Comparison of ENCODE assay signal across 21 cellular contexts in the genomic region with DNA sequence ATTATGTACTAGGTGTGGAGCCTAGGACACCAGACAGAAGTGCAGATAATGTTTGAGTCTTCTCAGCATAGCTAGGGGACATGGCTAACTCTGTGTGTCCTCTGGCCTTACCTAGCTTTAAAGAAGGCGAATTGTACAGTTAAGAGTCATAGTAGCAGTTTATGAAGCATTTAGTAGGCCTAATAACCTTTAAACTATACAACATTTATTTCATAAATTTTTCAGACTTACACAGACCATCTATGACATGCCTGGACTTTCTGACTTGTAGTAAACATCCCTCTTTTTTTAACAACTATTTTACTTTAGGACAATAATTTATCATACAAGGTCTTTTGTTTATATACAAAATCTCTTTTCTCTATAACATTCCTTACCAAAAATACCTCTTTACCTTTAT. TPM values are rescaled to one million over a fixed set of nuclear protein-coding genes. Genes with fewer than 3 reads are reported as not detected.
DNase-seq lines count a peak whose midpoint lies in the region; ATAC-seq and TF ChIP-seq lines count a peak whose summit lies in the region.
"Had no signal": no experiment of that assay in that cellular context is flagged by ENCODE, and none has a peak within 500 bp of the region (broad histone marks: within the 10 kb centered on the region; RNA-seq: fewer than 3 reads in every experiment).

No MANE protein-coding gene starts in this region.

- no peak overlapping the region for H3K27ac Mint-ChIP-seq in stimulated activated effector memory CD8-positive, alpha-beta T cell treated with anti-CD3 and anti-CD28 coated beads, Interleukin-12 subunit alpha, Interleukin-12 subunit beta, amount 100 ng/mL, for 72 hours

- DNase-seq in ELR (ENCODE audit: low read depth) (peak; percentile 19), HS-27A (ENCODE audit: low read depth) (peak; percentile 19), OCI-M1 (lab: John Stamatoyannopoulos, UW) (peak; percentile 8), foreskin keratinocyte (peak; percentile 9 to 29), left cardiac atrium (no peak)
- DNase-seq in stimulated activated effector memory CD8-positive, alpha-beta T cell treated with anti-CD3 and anti-CD28 coated beads, Interleukin-12 subunit alpha, Interleukin-12 subunit beta, amount 100 ng/mL, for 72 hours (ENCODE audit: low spot score in 2 of 2): no peak
- DNase-seq: ACHN, AML-193, GDM1, IMR-90, NCI-H1694 treated with DMSO at 0.1 percent for 48 hours, NCI-H510A treated with DMSO at 0.1 percent for 48 hours, NCI-H82, PC-9, T-helper 2 cell had no signal

- H3K4me3 Mint-ChIP-seq in stimulated activated effector memory CD8-positive, alpha-beta T cell treated with anti-CD3 and anti-CD28 coated beads, Interleukin-12 subunit alpha, Interleukin-12 subunit beta, amount 100 ng/mL, for 72 hours: no peak overlapping the region

- H3K9me3 Mint-ChIP-seq in stimulated activated effector memory CD8-positive, alpha-beta T cell treated with anti-CD3 and anti-CD28 coated beads, Interleukin-12 subunit alpha, Interleukin-12 subunit beta, amount 100 ng/mL, for 72 hours: peaks cover 8% of the 10 kb centered on the region

- no peaks in the 10 kb centered on the region for H3K4me1 ChIP-seq in foreskin keratinocyte
- H3K4me1 ChIP-seq: HAP-1 had no signal

- ATAC-seq in foreskin keratinocyte: no peak
- ATAC-seq in HG02884 (IDR thresholded peaks at IDR 0.05; ENCODE audit: unreplicated experiment): no peak
- no peak for ATAC-seq in left cardiac atrium
- ATAC-seq in HG02623 (IDR thresholded peaks at IDR 0.05; ENCODE audit: unreplicated experiment): no peak
- no peak for ATAC-seq in stimulated activated effector memory CD8-positive, alpha-beta T cell treated with anti-CD3 and anti-CD28 coated beads, Interleukin-12 subunit alpha, Interleukin-12 subunit beta, amount 100 ng/mL, for 72 hours

- no peak for TF ChIP-seq CTCF in foreskin keratinocyte (conservative IDR thresholded peaks at IDR 0.05)

- H3K27ac ChIP-seq in foreskin keratinocyte: no peak overlapping the region
- H3K27ac ChIP-seq: C4-2B, PC-9, SJSA1 had no signal

- H3K4me1 Mint-ChIP-seq in stimulated activated effector memory CD8-positive, alpha-beta T cell treated with anti-CD3 and anti-CD28 coated beads, Interleukin-12 subunit alpha, Interleukin-12 subunit beta, amount 100 ng/mL, for 72 hours: no peaks in the 10 kb centered on the region

- H3K27me3 ChIP-seq in foreskin keratinocyte: peaks cover 19% of the 10 kb centered on the region
- H3K27me3 ChIP-seq: SJSA1 had no signal

- no peaks in the 10 kb centered on the region for H3K36me3 Mint-ChIP-seq in stimulated activated effector memory CD8-positive, alpha-beta T cell treated with anti-CD3 and anti-CD28 coated beads, Interleukin-12 subunit alpha, Interleukin-12 subunit beta, amount 100 ng/mL, for 72 hours

- intact Hi-C loops in left cardiac atrium (cut with DNase I): no loop called here

RNA-seq across cellular contexts. Expression of a gene that starts 37.4 kb away (rescaled TPM):
- total RNA-seq in foreskin keratinocyte: not detected in 2 replicates
- polyA plus RNA-seq in foreskin keratinocyte: not detected in 2 replicates
- 10 to 100 TPM; 12.6 to 13.5 TPM for total RNA-seq in left cardiac atrium
- total RNA-seq: HT-29, IMR-90, PC-9, SJSA1 had no signal
- polyA plus RNA-seq: IMR-90 had no signal

Comparison
In these comparisons a context has a peak if more than half of its experiments do, and no peak if none do; other contexts are left out.
1. DNase-seq: peak in ELR (single experiment), HS-27A (single experiment), OCI-M1 (single experiment) and foreskin keratinocyte (2 of 2); none in left cardiac atrium (single experiment) and stimulated activated effector memory CD8-positive, alpha-beta T cell treated with anti-CD3 and anti-CD28 coated beads, Interleukin-12 subunit alpha, Interleukin-12 subunit beta, amount 100 ng/mL, for 72 hours (0 of 2).
2. RNA of a gene that starts 37.4 kb away (total RNA-seq): 12.6 to 13.5 TPM in left cardiac atrium; not detected in foreskin keratinocyte; every median in the first group is over 10 times any median in the second.